8 cellular contexts compared by ENCODE assay signal in the genomic region with DNA sequence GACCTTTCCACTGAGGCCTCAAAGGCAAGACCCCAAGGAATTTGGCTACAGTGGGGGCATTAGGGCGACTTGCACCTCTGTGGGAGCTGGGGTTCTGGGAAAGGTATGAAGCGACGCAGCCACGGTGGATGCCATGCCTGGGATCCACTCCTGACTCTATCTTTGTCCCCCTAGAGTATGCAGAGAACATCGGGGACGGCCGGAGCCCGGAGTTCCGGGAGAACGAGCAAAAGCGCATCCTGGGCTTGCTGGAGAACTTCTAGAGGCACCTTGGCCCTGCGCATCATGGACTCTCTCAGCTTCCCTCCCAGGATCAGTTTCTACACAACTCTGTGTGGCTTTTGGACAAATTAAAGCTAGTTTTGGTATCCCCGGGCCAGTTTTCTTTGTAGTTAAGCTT. TPM values are rescaled to one million over a fixed set of nuclear protein-coding genes. Genes with fewer than 3 reads are reported as not detected.
"Had no signal": no experiment of that assay in that cellular context is flagged by ENCODE, and none has a peak within 500 bp of the region (broad histone marks: within the 10 kb centered on the region; RNA-seq: fewer than 3 reads in every experiment).

No MANE protein-coding gene starts in this region.

- H3K4me3 Mint-ChIP-seq: H9 had no signal

- H3K4me3 ChIP-seq: GM23248, K562 had no signal

- ATAC-seq: K562 had no signal

- H3K9me3 Mint-ChIP-seq: H9 had no signal

- DNase-seq: GM23248, GOT3, H9, HCEC 1CT, IMR-90, KG1 had no signal

RNA-seq across cellular contexts. Expression of a gene that starts 31.2 kb away (rescaled TPM):
- total RNA-seq: HT-29, K562 had no signal
- polyA plus RNA-seq: K562 had no signal
